ENCODE assay signal across 8 cellular contexts in the genomic region with DNA sequence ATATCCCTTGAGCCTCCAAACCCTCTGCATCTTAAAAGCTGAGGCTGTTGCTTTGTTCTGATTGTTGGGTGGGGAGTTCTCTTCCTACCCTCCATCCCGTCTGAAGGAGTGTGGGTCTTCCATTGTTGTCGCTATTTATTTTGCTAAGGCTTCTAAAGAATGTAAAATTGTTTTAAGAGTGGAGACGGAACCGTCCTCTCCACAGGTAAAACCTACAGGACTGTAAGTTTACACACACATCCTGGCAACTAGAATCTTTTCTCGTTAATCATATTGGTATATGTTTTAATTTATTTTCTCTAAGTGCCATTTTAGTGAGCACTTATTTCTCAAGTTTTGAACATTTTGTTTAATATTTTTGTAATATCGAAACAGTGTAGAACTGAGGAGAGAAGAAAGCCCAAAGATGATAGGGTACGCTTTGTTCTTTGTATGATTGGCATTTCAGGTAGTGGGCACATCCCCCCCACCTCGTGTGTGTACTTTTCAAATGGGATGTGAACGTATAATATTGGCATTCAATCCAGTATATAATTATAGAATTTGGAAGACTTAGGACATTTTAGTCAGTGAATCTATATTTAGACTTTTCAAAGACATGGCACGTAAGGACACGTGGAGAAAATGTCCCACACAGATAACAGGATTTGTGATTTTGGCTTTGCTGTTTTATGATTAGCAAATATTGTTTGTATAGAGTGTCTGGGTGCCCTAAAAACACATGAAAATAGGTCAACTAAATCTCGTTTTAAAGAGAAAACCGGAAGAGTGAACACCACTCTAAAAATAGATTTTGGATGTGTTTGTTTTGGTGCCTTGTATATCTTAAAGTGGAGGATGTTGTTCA. TPM values are rescaled to one million over a fixed set of nuclear protein-coding genes. Genes with fewer than 3 reads are reported as not detected.
A peak's percentile ranks its signal among the peaks of the same experiment; 100 is the strongest.
DNase-seq lines count a peak whose midpoint lies in the region; ATAC-seq and TF ChIP-seq lines count a peak whose summit lies in the region.

No MANE protein-coding gene starts in this region.

- peak overlapping the region; percentile 98 for H2AFZ ChIP-seq in smooth muscle cell (ENCODE audit: low read depth)

- H3K4me2 ChIP-seq in smooth muscle cell = peak overlapping the region; percentile 93

- H3F3A ChIP-seq in smooth muscle cell (ENCODE audit: low read depth) = no peaks in the 10 kb centered on the region

- DNase-seq in Calu3 = no peak
- DNase-seq in activated CD4-positive, alpha-beta memory T cell treated with anti-CD3 and anti-CD28 coated beads, Interleukin-2, amount 10 ng/mL, durations not matched to agents 7 days and 5 days = no peak
- DNase-seq in smooth muscle cell (lab: John Stamatoyannopoulos, UW; ENCODE audit: unreplicated experiment) = no peak
- no peak for DNase-seq in stimulated activated CD8-positive, alpha-beta memory T cell treated with anti-CD3 and anti-CD28 coated beads, Interleukin-4, amount 100 ng/mL, for 48 hours

- WGBS in smooth muscle cell (ENCODE audit: low lambda C conversion rate) = 3% methylated on average over 13 of the region's 13 CpGs

- peaks cover 24% of the 10 kb centered on the region for H3K36me3 Mint-ChIP-seq in Calu3 (ENCODE audit: insufficient read depth, unreplicated experiment)
- H3K36me3 Mint-ChIP-seq in activated CD4-positive, alpha-beta memory T cell treated with anti-CD3 and anti-CD28 coated beads, Interleukin-2, amount 10 ng/mL, durations not matched to agents 7 days and 5 days (ENCODE audit: low read depth) = peaks cover 8% of the 10 kb centered on the region

- no peaks in the 10 kb centered on the region for H3K4me1 Mint-ChIP-seq in Calu3 (ENCODE audit: low read depth, unreplicated experiment)
- peaks cover 34% of the 10 kb centered on the region for H3K4me1 Mint-ChIP-seq in activated CD4-positive, alpha-beta memory T cell treated with anti-CD3 and anti-CD28 coated beads, Interleukin-2, amount 10 ng/mL, durations not matched to agents 7 days and 5 days

- H3K4me3 ChIP-seq in iPS-11a (ENCODE audit: low read depth, low read length) = peak overlapping the region; percentile 92
- peak overlapping the region; percentile 95 for H3K4me3 ChIP-seq in smooth muscle cell

- no peaks in the 10 kb centered on the region for H3K9me3 ChIP-seq in smooth muscle cell (replicated peaks; ENCODE audit: low read depth)

- POLR2A ChIA-PET in activated CD4-positive, alpha-beta memory T cell treated with anti-CD3 and anti-CD28 coated beads, Interleukin-2, amount 10 ng/mL, durations not matched to agents 7 days and 5 days (lab: Charles Lee) = interaction anchor here (0.6 to 2.6 kb wide), 8 partner anchors 21 to 1253 kb away, joined by 3 to 16 read pairs (median 6); partner anchors contain the start of gene ECHDC1

- BruUV-seq in Calu3 (replicated peaks; lab: Mats Ljungman, UMichigan) = no TSS peak

- peak overlapping the region; percentile 95 for H3K27ac Mint-ChIP-seq in Calu3 (ENCODE audit: unreplicated experiment)
- peak overlapping the region; percentile 100 for H3K27ac Mint-ChIP-seq in activated CD4-positive, alpha-beta memory T cell treated with anti-CD3 and anti-CD28 coated beads, Interleukin-2, amount 10 ng/mL, durations not matched to agents 7 days and 5 days

- H3K9me3 Mint-ChIP-seq in Calu3 (ENCODE audit: low read depth, unreplicated experiment) = no peaks in the 10 kb centered on the region
- no peaks in the 10 kb centered on the region for H3K9me3 Mint-ChIP-seq in activated CD4-positive, alpha-beta memory T cell treated with anti-CD3 and anti-CD28 coated beads, Interleukin-2, amount 10 ng/mL, durations not matched to agents 7 days and 5 days

- H4K20me1 ChIP-seq in smooth muscle cell (ENCODE audit: low read depth) = peaks cover 50% of the 10 kb centered on the region

- peak overlapping the region; percentile 91 for H3K27ac ChIP-seq in smooth muscle cell (ENCODE audit: low read depth)

- CTCF ChIA-PET in Calu3 (lab: Charles Lee) = no interaction called here
- CTCF ChIA-PET in activated CD4-positive, alpha-beta memory T cell treated with anti-CD3 and anti-CD28 coated beads, Interleukin-2, amount 10 ng/mL, durations not matched to agents 7 days and 5 days (lab: Charles Lee) = interaction anchor here (1.3 to 2.9 kb wide), 7 partner anchors 12 to 248 kb away, joined by 5 to 27 read pairs (median 9); no protein-coding TSS in a partner anchor

- H3K4me1 ChIP-seq in smooth muscle cell (ENCODE audit: low read depth) = peaks cover 27% of the 10 kb centered on the region

- no peaks in the 10 kb centered on the region for H3K27me3 Mint-ChIP-seq in Calu3 (ENCODE audit: unreplicated experiment)
- H3K27me3 Mint-ChIP-seq in activated CD4-positive, alpha-beta memory T cell treated with anti-CD3 and anti-CD28 coated beads, Interleukin-2, amount 10 ng/mL, durations not matched to agents 7 days and 5 days = peaks cover 4% of the 10 kb centered on the region

- TF ChIP-seq CTCF in Calu3 (IDR thresholded peaks at IDR 0.05; ENCODE audit: unreplicated experiment) = no peak
- TF ChIP-seq CTCF in smooth muscle cell (IDR thresholded peaks at IDR 0.05; ENCODE audit: borderline replicate concordance, insufficient read depth, poor library complexity, severe bottlenecking) = no peak

- ATAC-seq in HG02943 (IDR thresholded peaks at IDR 0.05; ENCODE audit: low read depth, unreplicated experiment) = peak; percentile 2
- ATAC-seq in HG03460 (IDR thresholded peaks at IDR 0.05; ENCODE audit: unreplicated experiment) = no peak
- ATAC-seq in HG03439 (IDR thresholded peaks at IDR 0.05; ENCODE audit: unreplicated experiment) = no peak

- H3K9ac ChIP-seq in smooth muscle cell (ENCODE audit: low read depth) = peak overlapping the region; percentile 90

- no peaks in the 10 kb centered on the region for H3K27me3 ChIP-seq in smooth muscle cell (ENCODE audit: low read depth)

- no peaks in the 10 kb centered on the region for H3K36me3 ChIP-seq in smooth muscle cell (ENCODE audit: low read depth)

- H3K79me2 ChIP-seq in smooth muscle cell (ENCODE audit: low read depth) = peaks cover 59% of the 10 kb centered on the region

- intact Hi-C loops in Calu3 (cut with micrococcal nuclease; ENCODE audit: unreplicated experiment) = no loop called here

- H3K4me3 Mint-ChIP-seq in Calu3 (ENCODE audit: low read depth, unreplicated experiment) = peak overlapping the region; percentile 88
- H3K4me3 Mint-ChIP-seq in activated CD4-positive, alpha-beta memory T cell treated with anti-CD3 and anti-CD28 coated beads, Interleukin-2, amount 10 ng/mL, durations not matched to agents 7 days and 5 days = peak overlapping the region; percentile 98

RNA-seq across cellular contexts. Expression of gene RNF146, which starts 1.3 kb away (rescaled TPM):
- total RNA-seq in Calu3 (2022) = 21.9 and 24.1 TPM in 2 replicates
- 10 to 100 TPM; 27.9 to 30.5 TPM for total RNA-seq in activated CD4-positive, alpha-beta memory T cell treated with anti-CD3 and anti-CD28 coated beads, Interleukin-2, amount 10 ng/mL, durations not matched to agents 7 days and 5 days
- total RNA-seq in smooth muscle cell = 43.5 and 64.1 TPM in 2 replicates
- 34.8 and 37.8 TPM in 2 replicates for polyA plus RNA-seq in smooth muscle cell
